Comparison of ENCODE assay signal across 8 cellular contexts in the genomic region with DNA sequence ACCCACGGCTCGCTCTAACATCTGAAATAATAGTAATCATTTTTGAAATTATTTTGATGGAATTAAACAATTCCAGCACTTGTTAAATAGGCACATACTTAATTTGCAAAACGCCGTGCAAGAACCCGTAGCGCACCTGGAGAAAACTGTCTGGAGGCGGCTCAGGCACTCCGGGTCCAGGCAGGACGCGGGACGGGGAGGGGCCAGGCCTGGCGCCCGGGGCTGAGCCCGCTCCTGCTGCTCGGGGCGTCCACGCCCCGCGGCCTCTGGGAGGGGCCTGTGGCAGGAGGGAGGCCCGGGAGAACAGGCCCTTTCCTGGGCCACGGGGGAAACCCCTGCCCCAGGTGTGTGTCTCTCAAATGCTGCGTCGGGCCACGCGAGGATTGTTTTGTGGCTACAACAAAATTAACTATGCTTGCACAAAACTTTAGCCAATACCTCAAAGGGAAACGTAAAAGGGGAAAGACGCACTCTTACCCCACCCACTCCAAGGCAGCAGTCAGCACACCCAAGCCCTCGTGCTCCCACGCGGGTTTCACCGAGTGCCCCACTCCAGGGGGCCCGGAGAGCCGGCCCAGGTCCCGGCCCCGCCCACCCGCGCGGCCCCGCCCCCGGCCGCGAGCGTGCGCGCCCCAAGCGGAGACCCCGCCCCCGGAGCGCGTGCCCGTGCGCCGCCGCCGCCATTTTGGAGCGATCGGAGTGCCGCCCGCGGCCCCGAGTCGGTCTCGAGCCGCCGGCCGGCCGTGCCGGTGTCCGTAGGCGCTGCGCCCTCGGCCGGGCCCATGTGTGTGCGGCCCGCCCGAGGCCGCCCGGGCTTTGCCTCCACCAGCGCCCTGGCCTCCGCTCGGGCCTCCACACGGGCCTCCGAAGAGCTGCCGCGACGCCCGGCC. TPM values are rescaled to one million over a fixed set of nuclear protein-coding genes. Genes with fewer than 3 reads are reported as not detected.
A peak's percentile ranks its signal among the peaks of the same experiment; 100 is the strongest.
DNase-seq lines count a peak whose midpoint lies in the region; ATAC-seq and TF ChIP-seq lines count a peak whose summit lies in the region.

A gene with protein sequence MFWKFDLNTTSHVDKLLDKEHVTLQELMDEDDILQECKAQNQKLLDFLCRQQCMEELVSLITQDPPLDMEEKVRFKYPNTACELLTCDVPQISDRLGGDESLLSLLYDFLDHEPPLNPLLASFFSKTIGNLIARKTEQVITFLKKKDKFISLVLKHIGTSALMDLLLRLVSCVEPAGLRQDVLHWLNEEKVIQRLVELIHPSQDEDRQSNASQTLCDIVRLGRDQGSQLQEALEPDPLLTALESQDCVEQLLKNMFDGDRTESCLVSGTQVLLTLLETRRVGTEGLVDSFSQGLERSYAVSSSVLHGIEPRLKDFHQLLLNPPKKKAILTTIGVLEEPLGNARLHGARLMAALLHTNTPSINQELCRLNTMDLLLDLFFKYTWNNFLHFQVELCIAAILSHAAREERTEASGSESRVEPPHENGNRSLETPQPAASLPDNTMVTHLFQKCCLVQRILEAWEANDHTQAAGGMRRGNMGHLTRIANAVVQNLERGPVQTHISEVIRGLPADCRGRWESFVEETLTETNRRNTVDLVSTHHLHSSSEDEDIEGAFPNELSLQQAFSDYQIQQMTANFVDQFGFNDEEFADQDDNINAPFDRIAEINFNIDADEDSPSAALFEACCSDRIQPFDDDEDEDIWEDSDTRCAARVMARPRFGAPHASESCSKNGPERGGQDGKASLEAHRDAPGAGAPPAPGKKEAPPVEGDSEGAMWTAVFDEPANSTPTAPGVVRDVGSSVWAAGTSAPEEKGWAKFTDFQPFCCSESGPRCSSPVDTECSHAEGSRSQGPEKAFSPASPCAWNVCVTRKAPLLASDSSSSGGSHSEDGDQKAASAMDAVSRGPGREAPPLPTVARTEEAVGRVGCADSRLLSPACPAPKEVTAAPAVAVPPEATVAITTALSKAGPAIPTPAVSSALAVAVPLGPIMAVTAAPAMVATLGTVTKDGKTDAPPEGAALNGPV (plus strand): TSS at position 677 of the 890 bp plus-strand sequence. CDS start 50,582 bp downstream, outside the sequence.

- H3K9me3 ChIP-seq in HUES48 (ENCODE audit: control insufficient read depth, insufficient read depth, low read length) (no peaks in the 10 kb centered on the region), SK-N-SH (no peaks in the 10 kb centered on the region), ovary (no peaks in the 10 kb centered on the region), thoracic aorta (no peaks in the 10 kb centered on the region)

- H3K36me3 Mint-ChIP-seq in activated naive CD4-positive, alpha-beta T cell treated with anti-CD3 and anti-CD28 coated beads, Interleukin-2, amount 50 U/mL, for 24 hours, result no peaks in the 10 kb centered on the region
- no peaks in the 10 kb centered on the region for H3K36me3 Mint-ChIP-seq in glutamatergic neuron (ENCODE audit: unreplicated experiment)

- H3K27ac Mint-ChIP-seq in activated naive CD4-positive, alpha-beta T cell treated with anti-CD3 and anti-CD28 coated beads, Interleukin-2, amount 50 U/mL, for 24 hours, result peak within 1 kb of the TSS; percentile 90
- peak within 1 kb of the TSS; percentile 66 for H3K27ac Mint-ChIP-seq in glutamatergic neuron (ENCODE audit: unreplicated experiment)

- H3F3A ChIP-seq in SK-N-SH (replicated peaks; ENCODE audit: insufficient read depth), result peaks cover 17% of the 10 kb centered on the region

- TF ChIP-seq CTCF in SK-N-SH (IDR thresholded peaks at IDR 0.05) (no peak), glutamatergic neuron (IDR thresholded peaks at IDR 0.05; ENCODE audit: partially characterized antibody, unreplicated experiment) (peak; percentile 65), ovary (IDR thresholded peaks at IDR 0.05) (no peak), thoracic aorta (IDR thresholded peaks at IDR 0.05) (no peak)

- intact Hi-C loops in ovary (cut with DNase I), result loop anchor here in 3 of 4 donors (5.0 kb wide), 3 partner anchors 66 to 101 kb away; partner anchors contain the start of gene HDAC10 (in 2 of the 3)

- DNase-seq in COLO829 (ENCODE audit: low spot score) (peak; percentile 65), SK-N-SH (peak; percentile 97), glutamatergic neuron (peak; percentile 90), ovary (peak; percentile 77 to 92 (median 87)), thoracic aorta (ENCODE audit: low spot score) (no peak)

- H3K36me3 ChIP-seq in HUES48 (ENCODE audit: control insufficient read depth, insufficient read depth, low read length), result no peaks in the 10 kb centered on the region
- H3K36me3 ChIP-seq in SK-N-SH (replicated peaks in 1 of 2; ENCODE audit: control insufficient read depth in 1 of 2, insufficient read depth in 2 of 2, low read length in 1 of 2), result no peaks in the 10 kb centered on the region
- no peaks in the 10 kb centered on the region for H3K36me3 ChIP-seq in ovary
- no peaks in the 10 kb centered on the region for H3K36me3 ChIP-seq in thoracic aorta

- H3K9ac ChIP-seq in HUES48 (ENCODE audit: low read depth, low read length) (peak within 1 kb of the TSS; percentile 65; the same call in 1 of the 2 replicates), SK-N-SH (peak within 1 kb of the TSS; percentile 82)

- 0 out of 2 replicates have a peak, but pooled peaks cover 2% of the 10 kb centered on the region for H3K4me1 ChIP-seq in HUES48 (ENCODE audit: control insufficient read depth, insufficient read depth, low read length)
- H3K4me1 ChIP-seq in SK-N-SH (ENCODE audit: control insufficient read depth in 1 of 2, insufficient read depth in 2 of 2, low read depth in 1 of 2, low read length in 1 of 2), result peaks cover 0 to 10% of the 10 kb centered on the region in 2 experiments; a peak in 1 of 4 replicates
- peaks cover 4% of the 10 kb centered on the region for H3K4me1 ChIP-seq in ovary (ENCODE audit: insufficient read depth)
- H3K4me1 ChIP-seq in thoracic aorta (ENCODE audit: control insufficient read depth in 1 of 2, low read depth in 2 of 2), result peaks cover 3 to 16% of the 10 kb centered on the region in 2 donors

- H3K27me3 ChIP-seq in HUES48 (ENCODE audit: control insufficient read depth, insufficient read depth, low read length) (no peaks in the 10 kb centered on the region), SK-N-SH (ENCODE audit: insufficient read depth) (no peaks in the 10 kb centered on the region), ovary (no peaks in the 10 kb centered on the region), thoracic aorta (replicated peaks; ENCODE audit: insufficient read depth) (no peaks in the 10 kb centered on the region)

- POLR2A ChIA-PET in SK-N-SH (lab: Yijun Ruan, JAX), result interaction anchor here (1.0 to 1.8 kb wide), 2 partner anchors 15 to 82 kb away, joined by 3 to 5 read pairs; no protein-coding TSS in a partner anchor

- no peaks in the 10 kb centered on the region for H3K9me2 ChIP-seq in SK-N-SH

- CTCF ChIA-PET in SK-N-SH (lab: Yijun Ruan, JAX), result interaction anchor here (0.6 to 3.3 kb wide), 37 partner anchors 9 to 423 kb away, joined by 3 to 75 read pairs (median 6); partner anchors contain the start of genes DENND6B, HDAC10, MAPK12 and PLXNB2

- peak within 1 kb of the TSS; percentile 88 for H3K4me3 ChIP-seq in HUES48 (ENCODE audit: low read depth, low read length)
- peak within 1 kb of the TSS; percentile 56 to 75 for H3K4me3 ChIP-seq in SK-N-SH (ENCODE audit: low read depth in 2 of 2, low read length in 1 of 2)
- H3K4me3 ChIP-seq in ovary, result peak within 1 kb of the TSS; percentile 93
- H3K4me3 ChIP-seq in thoracic aorta, result peak within 1 kb of the TSS; percentile 91

- H3K27me3 Mint-ChIP-seq in activated naive CD4-positive, alpha-beta T cell treated with anti-CD3 and anti-CD28 coated beads, Interleukin-2, amount 50 U/mL, for 24 hours, result no peaks in the 10 kb centered on the region
- H3K27me3 Mint-ChIP-seq in glutamatergic neuron (ENCODE audit: unreplicated experiment), result no peaks in the 10 kb centered on the region

- H2AFZ ChIP-seq in SK-N-SH (ENCODE audit: low read depth), result peak within 1 kb of the TSS; percentile 74

- peak within 1 kb of the TSS; percentile 98 for H3K4me2 ChIP-seq in SK-N-SH

- no peak for TF ChIP-seq RAD21 in SK-N-SH (IDR thresholded peaks at IDR 0.05; ENCODE audit: low read length)

- H3K27ac ChIP-seq in HUES48 (ENCODE audit: low read depth, low read length), result peak within 1 kb of the TSS; percentile 78
- peak within 1 kb of the TSS; percentile 56 to 84 for H3K27ac ChIP-seq in SK-N-SH (ENCODE audit: low read depth in 2 of 2, low read length in 1 of 2)
- peak within 1 kb of the TSS; percentile 34 to 71 for H3K27ac ChIP-seq in ovary
- peak within 1 kb of the TSS; percentile 52 to 53 for H3K27ac ChIP-seq in thoracic aorta

- H3K4me3 Mint-ChIP-seq in activated naive CD4-positive, alpha-beta T cell treated with anti-CD3 and anti-CD28 coated beads, Interleukin-2, amount 50 U/mL, for 24 hours, result peak within 1 kb of the TSS; percentile 85
- peak within 1 kb of the TSS; percentile 89 for H3K4me3 Mint-ChIP-seq in glutamatergic neuron (ENCODE audit: unreplicated experiment)

- peak; percentile 57 for TF ChIP-seq POLR2A in ovary (IDR thresholded peaks at IDR 0.05)

- peaks cover 16% of the 10 kb centered on the region for H4K20me1 ChIP-seq in SK-N-SH (ENCODE audit: insufficient read depth)

- WGBS in SK-N-SH (ENCODE audit: low lambda C conversion rate), result 0% methylated on average over 13 of the region's 87 CpGs
- 0 to 1% (median 1%) methylated on average over 43 to 87 of the region's 87 CpGs for WGBS in ovary, 3 donors

- peaks cover 18% of the 10 kb centered on the region for H3K79me2 ChIP-seq in SK-N-SH (ENCODE audit: insufficient read depth)

- ATAC-seq in GM19468 (IDR thresholded peaks at IDR 0.05; ENCODE audit: extremely low read depth, unreplicated experiment) (peak; percentile 38), thoracic aorta (ENCODE audit: insufficient number of reproducible peaks, low FRiP score, low read depth) (peak; percentile 84)

- peaks cover 9% of the 10 kb centered on the region for H3K4me1 Mint-ChIP-seq in activated naive CD4-positive, alpha-beta T cell treated with anti-CD3 and anti-CD28 coated beads, Interleukin-2, amount 50 U/mL, for 24 hours
- no peaks in the 10 kb centered on the region for H3K4me1 Mint-ChIP-seq in glutamatergic neuron (ENCODE audit: low read depth, unreplicated experiment)

- TF ChIP-seq EP300 in SK-N-SH (IDR thresholded peaks at IDR 0.05; ENCODE audit: borderline replicate concordance in 1 of 2, low read depth in 1 of 2, low read length in 1 of 2) (no peak), ovary (IDR thresholded peaks at IDR 0.05) (no peak)

- no peaks in the 10 kb centered on the region for H3K9me3 Mint-ChIP-seq in activated naive CD4-positive, alpha-beta T cell treated with anti-CD3 and anti-CD28 coated beads, Interleukin-2, amount 50 U/mL, for 24 hours
- peaks cover 3% of the 10 kb centered on the region for H3K9me3 Mint-ChIP-seq in glutamatergic neuron (ENCODE audit: unreplicated experiment)

TF ChIP-seq in SK-N-SH, 30 proteins besides CTCF, POLR2A, EP300 and RAD21 (continues in another document):
- no peak for TF ChIP-seq RFX5 (IDR thresholded peaks at IDR 0.05; ENCODE audit: low read length)
- no peak for TF ChIP-seq TEAD4 (IDR thresholded peaks at IDR 0.05; ENCODE audit: borderline replicate concordance, insufficient read depth)

RNA-seq across cellular contexts. Expression of the gene that starts here (rescaled TPM):
- 45.1 and 45.7 TPM in 2 replicates for polyA plus RNA-seq in SK-N-SH (2012; rRNA removed)
- 19.7 and 29.4 TPM in 2 replicates for polyA plus RNA-seq in SK-N-SH (2012; cell fraction: cytosol; rRNA removed)
- polyA plus RNA-seq in SK-N-SH (2012; cell fraction: nucleus; rRNA removed), result 132 and 167 TPM in 2 replicates
- total RNA-seq in glutamatergic neuron (ENCODE audit: unreplicated experiment), result 122 TPM
- 10 to 100 TPM; 30.1 to 52.9 (median 37.8) TPM for total RNA-seq in ovary
- 10 to 100 TPM in 1 of 2 donors, 1 to 10 TPM in 1; 8.2 to 33.4 TPM for polyA plus RNA-seq in ovary
- 10 to 100 TPM; 61.2 to 73.6 TPM for total RNA-seq in thoracic aorta
